ENCODE assay signal across 8 cellular contexts in the genomic region with DNA sequence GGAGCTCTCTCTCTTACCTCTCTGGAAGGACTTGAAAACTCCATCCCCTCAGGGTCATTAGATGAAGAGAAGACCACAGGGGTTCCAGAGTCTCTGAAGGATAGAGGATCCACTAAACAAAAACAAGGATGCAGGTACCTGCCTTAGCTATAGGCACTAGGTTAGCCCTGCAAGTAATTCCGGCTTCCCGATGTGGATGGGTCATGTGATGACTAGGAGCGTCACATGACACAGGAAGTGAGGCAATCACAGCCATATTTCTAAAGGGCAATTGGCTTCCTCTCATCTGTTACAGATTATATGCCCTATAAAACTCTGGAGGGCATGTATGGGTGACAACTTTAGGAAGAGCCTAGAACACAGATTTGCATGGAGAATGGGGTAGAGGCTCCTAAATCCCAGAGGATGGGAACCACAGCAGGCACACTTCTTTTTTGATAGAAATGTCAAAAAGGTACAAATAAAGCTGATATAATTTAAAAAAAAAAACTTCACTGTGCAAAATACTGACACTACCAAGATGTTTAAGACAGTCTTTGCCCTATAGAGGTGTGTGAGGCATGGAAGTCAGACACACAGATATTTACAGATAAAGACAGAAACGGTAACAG. TPM values are rescaled to one million over a fixed set of nuclear protein-coding genes. Genes with fewer than 3 reads are reported as not detected.
DNase-seq lines count a peak whose midpoint lies in the region; ATAC-seq and TF ChIP-seq lines count a peak whose summit lies in the region.

No MANE protein-coding gene starts in this region.

- no peak for TF ChIP-seq CTCF in CD4-positive, alpha-beta T cell (IDR thresholded peaks at IDR 0.05)
- TF ChIP-seq CTCF in liver (IDR thresholded peaks at IDR 0.05; ENCODE audit: low read depth, low read length, missing input control) = no peak

- peak overlapping the region; percentile 55 to 60 for H3K4me3 ChIP-seq in duodenal mucosa (ENCODE audit: low read depth in 1 of 2, low read length in 2 of 2)
- peak overlapping the region; percentile 41 to 55 (median 54) for H3K4me3 ChIP-seq in liver (ENCODE audit: low read depth in 1 of 3, low read length in 3 of 3)

- H3K27ac ChIP-seq in CD4-positive, alpha-beta T cell (ENCODE audit: low read depth, low read length) = no peak overlapping the region
- H3K27ac ChIP-seq in duodenal mucosa (ENCODE audit: low read depth, low read length) (no peak overlapping the region), liver (ENCODE audit: low read depth in 1 of 2, low read length in 2 of 2) (peak overlapping the region in 1 of 2 donors; percentile 32)

- POLR2A ChIA-PET in CD4-positive, alpha-beta T cell (lab: Charles Lee) = interaction anchor here (0.9 to 1.8 kb wide), 6 partner anchors 14 to 82 kb away, joined by 3 to 6 read pairs (median 4); partner anchors contain the start of genes KRTCAP2, MTX1, SCAMP3 and THBS3

- 19% methylated on average over 4 of the region's 4 CpGs for WGBS in liver

- CTCF ChIA-PET in CD4-positive, alpha-beta T cell (lab: Charles Lee) = interaction anchor here (1.1 to 1.9 kb wide), 4 partner anchors 9 to 82 kb away, joined by 3 to 13 read pairs (median 5); no protein-coding TSS in a partner anchor

- H3K9me3 Mint-ChIP-seq in CD4-positive, alpha-beta T cell = no peaks in the 10 kb centered on the region

- intact Hi-C loops in CD4-positive, alpha-beta T cell (cut with DNase I, micrococcal nuclease) = loop anchor here in 1 of 2 experiments (5.0 kb wide), 2 partner anchors 34 to 64 kb away; partner anchors contain the start of genes MTX1 and THBS3

- peaks cover 9 to 36% of the 10 kb centered on the region in 2 donors for H3K4me1 ChIP-seq in duodenal mucosa (ENCODE audit: control insufficient read depth in 1 of 2, insufficient read depth in 2 of 2, low read length in 2 of 2)
- peaks cover 1 to 28% (median 21%) of the 10 kb centered on the region in 4 donors for H3K4me1 ChIP-seq in liver (ENCODE audit: control insufficient read depth in 4 of 4, insufficient read depth in 4 of 4, low read length in 3 of 4)

- peak overlapping the region; percentile 80 for H3K27ac Mint-ChIP-seq in CD4-positive, alpha-beta T cell

- peaks cover 0 to 19% of the 10 kb centered on the region in 2 donors for H3K36me3 ChIP-seq in duodenal mucosa (ENCODE audit: control insufficient read depth in 1 of 2, insufficient read depth in 2 of 2, low read length in 2 of 2)
- peaks cover 0 to 11% (median 3%) of the 10 kb centered on the region in 4 donors for H3K36me3 ChIP-seq in liver (ENCODE audit: control insufficient read depth in 4 of 4, insufficient read depth in 3 of 4, low read depth in 1 of 4, low read length in 3 of 4)

- H3K36me3 Mint-ChIP-seq in CD4-positive, alpha-beta T cell (ENCODE audit: low read depth) = peaks cover 31% of the 10 kb centered on the region

- H3K9ac ChIP-seq in duodenal mucosa (ENCODE audit: low read depth in 1 of 2, low read length in 2 of 2) (no peak overlapping the region), liver (ENCODE audit: low read depth in 1 of 2, low read length in 2 of 2) (peak overlapping the region in 1 of 2 donors; percentile 79)

- peak in 1 of 2 donors; percentile 17 for TF ChIP-seq RAD21 in liver (IDR thresholded peaks at IDR 0.05)

- DNase-seq in CD4-positive, alpha-beta T cell = peak; percentile 31 to 59 (median 49)
- peak; percentile 81 for DNase-seq in NCI-H748 treated with DMSO at 0.1 percent for 48 hours (lab: John Stamatoyannopoulos, UW)
- peak; percentile 65 for DNase-seq in activated CD4-positive, alpha-beta T cell treated with anti-CD3 and anti-CD28 coated beads for 48 hours
- DNase-seq in stimulated activated CD4-positive, alpha-beta T cell treated with anti-CD3 and anti-CD28 coated beads, Interleukin-4, amount 100 ng/mL, for 48 hours (ENCODE audit: low read depth in 2 of 2) = peak; percentile 28 to 53

- no peaks in the 10 kb centered on the region for H3K27me3 ChIP-seq in CD4-positive, alpha-beta T cell (ENCODE audit: control insufficient read depth, insufficient read depth, low read length)
- H3K27me3 ChIP-seq in duodenal mucosa (ENCODE audit: control insufficient read depth in 1 of 2, insufficient read depth in 2 of 2, low read length in 2 of 2) = no peaks in the 10 kb centered on the region
- no peaks in the 10 kb centered on the region for H3K27me3 ChIP-seq in liver (ENCODE audit: control insufficient read depth in 4 of 4, insufficient read depth in 4 of 4, low read length in 3 of 4)

- H3K27me3 Mint-ChIP-seq in CD4-positive, alpha-beta T cell = peaks cover 5% of the 10 kb centered on the region

- H3K9me3 ChIP-seq in CD4-positive, alpha-beta T cell (ENCODE audit: control insufficient read depth, low read length) = no peaks in the 10 kb centered on the region
- H3K9me3 ChIP-seq in duodenal mucosa (ENCODE audit: control insufficient read depth in 1 of 2, low read length in 2 of 2) (no peaks in the 10 kb centered on the region), liver (ENCODE audit: control insufficient read depth in 4 of 4, low read length in 3 of 4) (no peaks in the 10 kb centered on the region)

- ATAC-seq in CD4-positive, alpha-beta T cell (ENCODE audit: poor library complexity) = peak; percentile 23
- ATAC-seq in HG03432 (IDR thresholded peaks at IDR 0.05; ENCODE audit: unreplicated experiment) (peak; percentile 33), GM21528 (IDR thresholded peaks at IDR 0.05; ENCODE audit: low FRiP score, unreplicated experiment) (no peak)

- H3K4me1 Mint-ChIP-seq in CD4-positive, alpha-beta T cell (ENCODE audit: low read depth) = peaks cover 51% of the 10 kb centered on the region

- H3K4me3 Mint-ChIP-seq in CD4-positive, alpha-beta T cell = peak overlapping the region; percentile 83

TF ChIP-seq in liver, 16 proteins besides CTCF, POLR2A, EP300 and RAD21:
- TF ChIP-seq GABPA (IDR thresholded peaks at IDR 0.05 in 1 of 2, conservative IDR thresholded peaks at IDR 0.05 in 1 of 2) = peak; percentile 22 to 80
- no peak for TF ChIP-seq SP1 (IDR thresholded peaks at IDR 0.05)
- no peak for TF ChIP-seq TAF1 (conservative IDR thresholded peaks at IDR 0.05)
- peak; percentile 5 for TF ChIP-seq FOXA2 (IDR thresholded peaks at IDR 0.05)
- TF ChIP-seq, protein P1, sequence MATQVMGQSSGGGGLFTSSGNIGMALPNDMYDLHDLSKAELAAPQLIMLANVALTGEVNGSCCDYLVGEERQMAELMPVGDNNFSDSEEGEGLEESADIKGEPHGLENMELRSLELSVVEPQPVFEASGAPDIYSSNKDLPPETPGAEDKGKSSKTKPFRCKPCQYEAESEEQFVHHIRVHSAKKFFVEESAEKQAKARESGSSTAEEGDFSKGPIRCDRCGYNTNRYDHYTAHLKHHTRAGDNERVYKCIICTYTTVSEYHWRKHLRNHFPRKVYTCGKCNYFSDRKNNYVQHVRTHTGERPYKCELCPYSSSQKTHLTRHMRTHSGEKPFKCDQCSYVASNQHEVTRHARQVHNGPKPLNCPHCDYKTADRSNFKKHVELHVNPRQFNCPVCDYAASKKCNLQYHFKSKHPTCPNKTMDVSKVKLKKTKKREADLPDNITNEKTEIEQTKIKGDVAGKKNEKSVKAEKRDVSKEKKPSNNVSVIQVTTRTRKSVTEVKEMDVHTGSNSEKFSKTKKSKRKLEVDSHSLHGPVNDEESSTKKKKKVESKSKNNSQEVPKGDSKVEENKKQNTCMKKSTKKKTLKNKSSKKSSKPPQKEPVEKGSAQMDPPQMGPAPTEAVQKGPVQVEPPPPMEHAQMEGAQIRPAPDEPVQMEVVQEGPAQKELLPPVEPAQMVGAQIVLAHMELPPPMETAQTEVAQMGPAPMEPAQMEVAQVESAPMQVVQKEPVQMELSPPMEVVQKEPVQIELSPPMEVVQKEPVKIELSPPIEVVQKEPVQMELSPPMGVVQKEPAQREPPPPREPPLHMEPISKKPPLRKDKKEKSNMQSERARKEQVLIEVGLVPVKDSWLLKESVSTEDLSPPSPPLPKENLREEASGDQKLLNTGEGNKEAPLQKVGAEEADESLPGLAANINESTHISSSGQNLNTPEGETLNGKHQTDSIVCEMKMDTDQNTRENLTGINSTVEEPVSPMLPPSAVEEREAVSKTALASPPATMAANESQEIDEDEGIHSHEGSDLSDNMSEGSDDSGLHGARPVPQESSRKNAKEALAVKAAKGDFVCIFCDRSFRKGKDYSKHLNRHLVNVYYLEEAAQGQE (IDR thresholded peaks at IDR 0.05) = peak; percentile 27
- TF ChIP-seq YY1 (IDR thresholded peaks at IDR 0.05) = peak; percentile 100
- TF ChIP-seq, protein P2, sequence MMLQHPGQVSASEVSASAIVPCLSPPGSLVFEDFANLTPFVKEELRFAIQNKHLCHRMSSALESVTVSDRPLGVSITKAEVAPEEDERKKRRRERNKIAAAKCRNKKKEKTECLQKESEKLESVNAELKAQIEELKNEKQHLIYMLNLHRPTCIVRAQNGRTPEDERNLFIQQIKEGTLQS (IDR thresholded peaks at IDR 0.05) = peak; percentile 75
- peak in 1 of 2 donors; percentile 21 for TF ChIP-seq HNF4A (conservative IDR thresholded peaks at IDR 0.05)
- TF ChIP-seq RXRA (IDR thresholded peaks at IDR 0.05) = no peak

RNA-seq across cellular contexts. Expression of gene ENTREP3, which starts 14.1 kb away (rescaled TPM):
- total RNA-seq in CD4-positive, alpha-beta T cell = 1 to 10 TPM; 6.6 to 8.3 TPM
- total RNA-seq in liver = 1 to 10 TPM; 3.3 to 3.8 TPM
- 1 to 10 TPM; 2.8 to 7.9 TPM for polyA plus RNA-seq in liver

RNA-seq across cellular contexts. Expression of gene SCAMP3, which starts 21.0 kb away (rescaled TPM):
- 10 to 100 TPM; 54.8 to 55.6 TPM for total RNA-seq in CD4-positive, alpha-beta T cell
- total RNA-seq in liver = 10 to 100 TPM; 14.9 to 22.7 TPM
- 10 to 100 TPM; 40.7 to 47.0 TPM for polyA plus RNA-seq in liver

RNA-seq across cellular contexts. Expression of gene CLK2, which starts 32.1 kb away (rescaled TPM):
- total RNA-seq in CD4-positive, alpha-beta T cell = 10 to 100 TPM; 48.1 to 49.8 TPM
- total RNA-seq in liver = 10 to 100 TPM; 16.5 to 28.2 TPM
- polyA plus RNA-seq in liver = 10 to 100 TPM in 1 of 2 donors, 1 to 10 TPM in 1; 8.3 to 13.2 TPM

RNA-seq across cellular contexts. Expression of gene MTX1, which starts 32.7 kb away (rescaled TPM):
- 10 to 100 TPM; 19.9 to 20.7 TPM for total RNA-seq in CD4-positive, alpha-beta T cell
- total RNA-seq in liver = 10 to 100 TPM; 19.6 to 26.4 TPM
- polyA plus RNA-seq in liver = 10 to 100 TPM; 30.5 to 38.4 TPM

RNA-seq across cellular contexts. Expression of gene THBS3, which starts 33.5 kb away (rescaled TPM):
- 10 to 100 TPM; 25.5 to 26.1 TPM for total RNA-seq in CD4-positive, alpha-beta T cell
- total RNA-seq in liver = 1 to 10 TPM; 4.0 to 6.9 TPM
- polyA plus RNA-seq in liver = 1 to 10 TPM; 3.1 to 4.3 TPM
